ENCODE assay signal across 1 cellular context in genomic region chr18:8341481-8342230, GRCh38.
TF ChIP-seq lines count a peak whose summit lies in the region.

No MANE protein-coding gene starts in this region.

TF ChIP-seq in HepG2, 621 proteins besides CTCF, POLR2A, EP300 and RAD21 (continued from another document and continues in another):
- TF ChIP-seq, protein P1, sequence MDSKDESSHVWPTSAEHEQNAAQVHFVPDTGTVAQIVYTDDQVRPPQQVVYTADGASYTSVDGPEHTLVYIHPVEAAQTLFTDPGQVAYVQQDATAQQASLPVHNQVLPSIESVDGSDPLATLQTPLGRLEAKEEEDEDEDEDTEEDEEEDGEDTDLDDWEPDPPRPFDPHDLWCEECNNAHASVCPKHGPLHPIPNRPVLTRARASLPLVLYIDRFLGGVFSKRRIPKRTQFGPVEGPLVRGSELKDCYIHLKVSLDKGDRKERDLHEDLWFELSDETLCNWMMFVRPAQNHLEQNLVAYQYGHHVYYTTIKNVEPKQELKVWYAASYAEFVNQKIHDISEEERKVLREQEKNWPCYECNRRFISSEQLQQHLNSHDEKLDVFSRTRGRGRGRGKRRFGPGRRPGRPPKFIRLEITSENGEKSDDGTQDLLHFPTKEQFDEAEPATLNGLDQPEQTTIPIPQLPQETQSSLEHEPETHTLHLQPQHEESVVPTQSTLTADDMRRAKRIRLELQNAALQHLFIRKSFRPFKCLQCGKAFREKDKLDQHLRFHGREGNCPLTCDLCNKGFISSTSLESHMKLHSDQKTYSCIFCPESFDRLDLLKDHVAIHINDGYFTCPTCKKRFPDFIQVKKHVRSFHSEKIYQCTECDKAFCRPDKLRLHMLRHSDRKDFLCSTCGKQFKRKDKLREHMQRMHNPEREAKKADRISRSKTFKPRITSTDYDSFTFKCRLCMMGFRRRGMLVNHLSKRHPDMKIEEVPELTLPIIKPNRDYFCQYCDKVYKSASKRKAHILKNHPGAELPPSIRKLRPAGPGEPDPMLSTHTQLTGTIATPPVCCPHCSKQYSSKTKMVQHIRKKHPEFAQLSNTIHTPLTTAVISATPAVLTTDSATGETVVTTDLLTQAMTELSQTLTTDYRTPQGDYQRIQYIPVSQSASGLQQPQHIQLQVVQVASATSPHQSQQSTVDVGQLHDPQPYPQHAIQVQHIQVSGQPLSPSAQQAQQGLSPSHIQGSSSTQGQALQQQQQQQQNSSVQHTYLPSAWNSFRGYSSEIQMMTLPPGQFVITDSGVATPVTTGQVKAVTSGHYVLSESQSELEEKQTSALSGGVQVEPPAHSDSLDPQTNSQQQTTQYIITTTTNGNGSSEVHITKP (CRISPR knock-in tag; IDR thresholded peaks at IDR 0.05; ENCODE audit: low read depth): peak; percentile 64; the same call in 1 of the 2 replicates
- peak; percentile 37; the same call in 1 of the 2 replicates for TF ChIP-seq HNF4G (IDR thresholded peaks at IDR 0.05; ENCODE audit: borderline replicate concordance, low read depth, low read length)
- TF ChIP-seq HNF4G (CRISPR knock-in tag; IDR thresholded peaks at IDR 0.05; ENCODE audit: borderline replicate concordance, low read depth): no peak
- no peak for TF ChIP-seq CBX2 (IDR thresholded peaks at IDR 0.05; ENCODE audit: low read depth, low read length)
- TF ChIP-seq CBX2 (CRISPR knock-in tag; IDR thresholded peaks at IDR 0.05; ENCODE audit: low read depth): no peak
- peak; percentile 55; the same call in 1 of the 2 replicates for TF ChIP-seq ZNF136 (CRISPR knock-in tag; IDR thresholded peaks at IDR 0.05; ENCODE audit: low read depth)
- TF ChIP-seq, protein P2, sequence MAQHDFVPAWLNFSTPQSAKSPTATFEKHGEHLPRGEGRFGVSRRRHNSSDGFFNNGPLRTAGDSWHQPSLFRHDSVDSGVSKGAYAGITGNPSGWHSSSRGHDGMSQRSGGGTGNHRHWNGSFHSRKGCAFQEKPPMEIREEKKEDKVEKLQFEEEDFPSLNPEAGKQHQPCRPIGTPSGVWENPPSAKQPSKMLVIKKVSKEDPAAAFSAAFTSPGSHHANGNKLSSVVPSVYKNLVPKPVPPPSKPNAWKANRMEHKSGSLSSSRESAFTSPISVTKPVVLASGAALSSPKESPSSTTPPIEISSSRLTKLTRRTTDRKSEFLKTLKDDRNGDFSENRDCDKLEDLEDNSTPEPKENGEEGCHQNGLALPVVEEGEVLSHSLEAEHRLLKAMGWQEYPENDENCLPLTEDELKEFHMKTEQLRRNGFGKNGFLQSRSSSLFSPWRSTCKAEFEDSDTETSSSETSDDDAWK (CRISPR knock-in tag; IDR thresholded peaks at IDR 0.05): no peak
- TF ChIP-seq ZNF138 (CRISPR knock-in tag; IDR thresholded peaks at IDR 0.05; ENCODE audit: low read depth): no peak
- no peak for TF ChIP-seq ARNT2 (CRISPR knock-in tag; IDR thresholded peaks at IDR 0.05; ENCODE audit: low read depth)
- no peak for TF ChIP-seq KDM4B (CRISPR knock-in tag; IDR thresholded peaks at IDR 0.05)
- TF ChIP-seq ATF6 (CRISPR knock-in tag; conservative IDR thresholded peaks at IDR 0.05): no peak
- TF ChIP-seq RELA (CRISPR knock-in tag; IDR thresholded peaks at IDR 0.05): no peak
- no peak for TF ChIP-seq KAT2B (IDR thresholded peaks at IDR 0.05; ENCODE audit: borderline replicate concordance, low read depth, low read length)
- no peak for TF ChIP-seq CCAR2 (optimal IDR thresholded peaks at IDR 0.05; ENCODE audit: low read depth, low read length)
- TF ChIP-seq, protein P3, sequence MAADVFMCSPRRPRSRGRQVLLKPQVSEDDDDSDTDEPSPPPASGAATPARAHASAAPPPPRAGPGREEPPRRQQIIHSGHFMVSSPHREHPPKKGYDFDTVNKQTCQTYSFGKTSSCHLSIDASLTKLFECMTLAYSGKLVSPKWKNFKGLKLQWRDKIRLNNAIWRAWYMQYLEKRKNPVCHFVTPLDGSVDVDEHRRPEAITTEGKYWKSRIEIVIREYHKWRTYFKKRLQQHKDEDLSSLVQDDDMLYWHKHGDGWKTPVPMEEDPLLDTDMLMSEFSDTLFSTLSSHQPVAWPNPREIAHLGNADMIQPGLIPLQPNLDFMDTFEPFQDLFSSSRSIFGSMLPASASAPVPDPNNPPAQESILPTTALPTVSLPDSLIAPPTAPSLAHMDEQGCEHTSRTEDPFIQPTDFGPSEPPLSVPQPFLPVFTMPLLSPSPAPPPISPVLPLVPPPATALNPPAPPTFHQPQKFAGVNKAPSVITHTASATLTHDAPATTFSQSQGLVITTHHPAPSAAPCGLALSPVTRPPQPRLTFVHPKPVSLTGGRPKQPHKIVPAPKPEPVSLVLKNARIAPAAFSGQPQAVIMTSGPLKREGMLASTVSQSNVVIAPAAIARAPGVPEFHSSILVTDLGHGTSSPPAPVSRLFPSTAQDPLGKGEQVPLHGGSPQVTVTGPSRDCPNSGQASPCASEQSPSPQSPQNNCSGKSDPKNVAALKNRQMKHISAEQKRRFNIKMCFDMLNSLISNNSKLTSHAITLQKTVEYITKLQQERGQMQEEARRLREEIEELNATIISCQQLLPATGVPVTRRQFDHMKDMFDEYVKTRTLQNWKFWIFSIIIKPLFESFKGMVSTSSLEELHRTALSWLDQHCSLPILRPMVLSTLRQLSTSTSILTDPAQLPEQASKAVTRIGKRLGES (CRISPR knock-in tag; IDR thresholded peaks at IDR 0.05; ENCODE audit: borderline replicate concordance): no peak
- peak in 1 of 2 experiments; percentile 27; a peak in 1 of 4 replicates for TF ChIP-seq HMGXB4 (CRISPR knock-in tag; IDR thresholded peaks at IDR 0.05; ENCODE audit: borderline replicate concordance in 1 of 2, low read depth in 1 of 2)
- no peak for TF ChIP-seq TRIM22 (IDR thresholded peaks at IDR 0.05)
- no peak for TF ChIP-seq ZKSCAN1 (IDR thresholded peaks at IDR 0.05; ENCODE audit: low read length)
- TF ChIP-seq, protein P4, sequence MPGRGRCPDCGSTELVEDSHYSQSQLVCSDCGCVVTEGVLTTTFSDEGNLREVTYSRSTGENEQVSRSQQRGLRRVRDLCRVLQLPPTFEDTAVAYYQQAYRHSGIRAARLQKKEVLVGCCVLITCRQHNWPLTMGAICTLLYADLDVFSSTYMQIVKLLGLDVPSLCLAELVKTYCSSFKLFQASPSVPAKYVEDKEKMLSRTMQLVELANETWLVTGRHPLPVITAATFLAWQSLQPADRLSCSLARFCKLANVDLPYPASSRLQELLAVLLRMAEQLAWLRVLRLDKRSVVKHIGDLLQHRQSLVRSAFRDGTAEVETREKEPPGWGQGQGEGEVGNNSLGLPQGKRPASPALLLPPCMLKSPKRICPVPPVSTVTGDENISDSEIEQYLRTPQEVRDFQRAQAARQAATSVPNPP (CRISPR knock-in tag; IDR thresholded peaks at IDR 0.05): 0 out of 2 replicates have a peak, but pooled peaks have one; percentile 70
- TF ChIP-seq ZBTB26 (CRISPR knock-in tag; IDR thresholded peaks at IDR 0.05; ENCODE audit: borderline replicate concordance): no peak
- TF ChIP-seq RFX5 (IDR thresholded peaks at IDR 0.05; ENCODE audit: low read depth, low read length): no peak
- TF ChIP-seq FOXO1 (CRISPR knock-in tag; IDR thresholded peaks at IDR 0.05): peak; percentile 86
- 0 out of 2 replicates have a peak, but pooled peaks have one; percentile 53 for TF ChIP-seq MED13 (CRISPR knock-in tag; IDR thresholded peaks at IDR 0.05)
- no peak for TF ChIP-seq FOXO4 (CRISPR knock-in tag; conservative IDR thresholded peaks at IDR 0.05)
- TF ChIP-seq ZNF432 (CRISPR knock-in tag; IDR thresholded peaks at IDR 0.05; ENCODE audit: borderline replicate concordance): no peak
- no peak for TF ChIP-seq HCFC1 (IDR thresholded peaks at IDR 0.05; ENCODE audit: low read depth, low read length)
- TF ChIP-seq ZBTB21 (CRISPR knock-in tag; IDR thresholded peaks at IDR 0.05): no peak
- no peak for TF ChIP-seq ELF3 (CRISPR knock-in tag; IDR thresholded peaks at IDR 0.05)
- TF ChIP-seq, protein P5, sequence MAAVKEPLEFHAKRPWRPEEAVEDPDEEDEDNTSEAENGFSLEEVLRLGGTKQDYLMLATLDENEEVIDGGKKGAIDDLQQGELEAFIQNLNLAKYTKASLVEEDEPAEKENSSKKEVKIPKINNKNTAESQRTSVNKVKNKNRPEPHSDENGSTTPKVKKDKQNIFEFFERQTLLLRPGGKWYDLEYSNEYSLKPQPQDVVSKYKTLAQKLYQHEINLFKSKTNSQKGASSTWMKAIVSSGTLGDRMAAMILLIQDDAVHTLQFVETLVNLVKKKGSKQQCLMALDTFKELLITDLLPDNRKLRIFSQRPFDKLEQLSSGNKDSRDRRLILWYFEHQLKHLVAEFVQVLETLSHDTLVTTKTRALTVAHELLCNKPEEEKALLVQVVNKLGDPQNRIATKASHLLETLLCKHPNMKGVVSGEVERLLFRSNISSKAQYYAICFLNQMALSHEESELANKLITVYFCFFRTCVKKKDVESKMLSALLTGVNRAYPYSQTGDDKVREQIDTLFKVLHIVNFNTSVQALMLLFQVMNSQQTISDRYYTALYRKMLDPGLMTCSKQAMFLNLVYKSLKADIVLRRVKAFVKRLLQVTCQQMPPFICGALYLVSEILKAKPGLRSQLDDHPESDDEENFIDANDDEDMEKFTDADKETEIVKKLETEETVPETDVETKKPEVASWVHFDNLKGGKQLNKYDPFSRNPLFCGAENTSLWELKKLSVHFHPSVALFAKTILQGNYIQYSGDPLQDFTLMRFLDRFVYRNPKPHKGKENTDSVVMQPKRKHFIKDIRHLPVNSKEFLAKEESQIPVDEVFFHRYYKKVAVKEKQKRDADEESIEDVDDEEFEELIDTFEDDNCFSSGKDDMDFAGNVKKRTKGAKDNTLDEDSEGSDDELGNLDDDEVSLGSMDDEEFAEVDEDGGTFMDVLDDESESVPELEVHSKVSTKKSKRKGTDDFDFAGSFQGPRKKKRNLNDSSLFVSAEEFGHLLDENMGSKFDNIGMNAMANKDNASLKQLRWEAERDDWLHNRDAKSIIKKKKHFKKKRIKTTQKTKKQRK (IDR thresholded peaks at IDR 0.05; ENCODE audit: low read length): no peak
- TF ChIP-seq CERS6 (CRISPR knock-in tag; IDR thresholded peaks at IDR 0.05): no peak
